25 cellular contexts compared by ENCODE assay signal in genomic region chr13:111142472-111142871, GRCh38.
"Had no signal": no experiment of that assay in that cellular context is flagged by ENCODE, and none has a peak within 500 bp of the region (broad histone marks: within the 10 kb centered on the region; RNA-seq: fewer than 3 reads in every experiment).

No MANE protein-coding gene starts in this region.

- H3K36me3 ChIP-seq: cardiac muscle cell, colonic mucosa, esophagus squamous epithelium, neural progenitor cell, pancreas, right lobe of liver, spleen, transverse colon had no signal

- H3K4me1 ChIP-seq: colonic mucosa, neural progenitor cell, pancreas, right lobe of liver, spleen, testis, transverse colon had no signal

- DNase-seq: cerebellar nuclear complex; colonic mucosa; dermis blood vessel endothelial cell; esophagus squamous epithelium; foreskin fibroblast; hypothalamus; islet precursor cell; mesendoderm; natural killer cell; nucleus accumbens; pancreas; right lobe of liver; spleen; stimulated activated CD4-positive, alpha-beta T cell treated with anti-CD3 and anti-CD28 coated beads, Interleukin-15, amount 100 ng/mL, for 24 hours; stimulated activated CD4-positive, alpha-beta T cell treated with anti-CD3 and anti-CD28 coated beads, Interleukin-1b, Interleukin-23, amount 100 ng/mL, for 48 hours; stimulated activated CD4-positive, alpha-beta T cell treated with anti-CD3 and anti-CD28 coated beads, Interleukin-4, amount 100 ng/mL, for 24 hours; stimulated activated naive B cell treated with anti-CD40 and anti-IgM and Interleukin-4, amounts not matched to agents 10 μg/mL and 1 μg/mL and 100 μg/mL, for 72 hours; stimulated activated naive CD8-positive, alpha-beta T cell treated with anti-CD3 and anti-CD28 coated beads, Interleukin-15, amount 100 ng/mL, for 72 hours; testis; transverse colon had no signal

- H3K4me1 Mint-ChIP-seq: natural killer cell; neural progenitor cell; stimulated activated naive B cell treated with anti-CD40 and anti-IgM and Interleukin-4, amounts not matched to agents 10 μg/mL and 1 μg/mL and 100 μg/mL, for 72 hours; stimulated activated naive CD8-positive, alpha-beta T cell treated with anti-CD3 and anti-CD28 coated beads, Interleukin-15, amount 100 ng/mL, for 72 hours had no signal

- H3K27me3 ChIP-seq: colonic mucosa, neural progenitor cell, pancreas, right lobe of liver, testis had no signal

- H3K4me2 ChIP-seq: neural progenitor cell had no signal

- H3K27ac ChIP-seq: cardiac muscle cell, colonic mucosa, esophagus squamous epithelium, neural progenitor cell, pancreas, right lobe of liver, spleen, testis, transverse colon had no signal

- ATAC-seq: left lobe of liver; natural killer cell; pancreas; right lobe of liver; stimulated activated naive B cell treated with anti-CD40 and anti-IgM and Interleukin-4, amounts not matched to agents 10 μg/mL and 1 μg/mL and 100 μg/mL, for 72 hours; stimulated activated naive CD8-positive, alpha-beta T cell treated with anti-CD3 and anti-CD28 coated beads, Interleukin-15, amount 100 ng/mL, for 72 hours had no signal

- H3K9ac ChIP-seq: neural progenitor cell had no signal

- H3K27ac Mint-ChIP-seq: natural killer cell; neural progenitor cell; progenitor cell of endocrine pancreas; stimulated activated naive B cell treated with anti-CD40 and anti-IgM and Interleukin-4, amounts not matched to agents 10 μg/mL and 1 μg/mL and 100 μg/mL, for 72 hours had no signal

- H3K9me3 ChIP-seq: colonic mucosa, esophagus squamous epithelium, pancreas, right lobe of liver, spleen, testis, transverse colon had no signal

- H3K4me3 Mint-ChIP-seq: natural killer cell; neural progenitor cell; stimulated activated naive B cell treated with anti-CD40 and anti-IgM and Interleukin-4, amounts not matched to agents 10 μg/mL and 1 μg/mL and 100 μg/mL, for 72 hours; stimulated activated naive CD8-positive, alpha-beta T cell treated with anti-CD3 and anti-CD28 coated beads, Interleukin-15, amount 100 ng/mL, for 72 hours had no signal

- H3K9me3 Mint-ChIP-seq: natural killer cell; neural progenitor cell; stimulated activated naive B cell treated with anti-CD40 and anti-IgM and Interleukin-4, amounts not matched to agents 10 μg/mL and 1 μg/mL and 100 μg/mL, for 72 hours; stimulated activated naive CD8-positive, alpha-beta T cell treated with anti-CD3 and anti-CD28 coated beads, Interleukin-15, amount 100 ng/mL, for 72 hours had no signal

- H3K36me3 Mint-ChIP-seq: natural killer cell; neural progenitor cell; stimulated activated naive B cell treated with anti-CD40 and anti-IgM and Interleukin-4, amounts not matched to agents 10 μg/mL and 1 μg/mL and 100 μg/mL, for 72 hours had no signal

- H3K4me3 ChIP-seq: cardiac muscle cell, colonic mucosa, esophagus squamous epithelium, lung, neural progenitor cell, pancreas, right lobe of liver, spleen, testis, transverse colon had no signal
